In the genomic region with DNA sequence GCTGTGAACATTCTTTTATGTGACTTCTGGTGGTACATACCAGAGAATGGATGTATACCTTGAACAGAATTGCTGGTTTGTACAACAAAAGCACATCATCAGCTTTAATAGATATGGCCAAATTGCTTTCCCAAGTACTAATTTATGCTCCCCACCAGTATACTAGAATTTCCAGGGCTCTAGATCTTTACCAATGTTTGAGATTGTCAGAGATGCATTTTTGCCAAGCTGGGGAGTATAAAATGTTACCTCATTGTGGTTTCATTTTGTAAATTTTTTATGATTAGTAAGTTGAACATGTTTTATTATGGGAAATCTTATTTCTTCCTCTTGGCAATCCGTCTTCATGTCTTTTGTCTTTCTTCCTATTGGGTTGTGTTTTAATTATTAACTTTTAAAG, we compare ENCODE assay signal across 14 cellular contexts.
DNase-seq lines count a peak whose midpoint lies in the region; TF ChIP-seq lines count a peak whose summit lies in the region.
"Had no signal": no experiment of that assay in that cellular context is flagged by ENCODE, and none has a peak within 500 bp of the region (broad histone marks: within the 10 kb centered on the region; RNA-seq: fewer than 3 reads in every experiment).

No MANE protein-coding gene starts in this region.

- no peak overlapping the region for H3K4me3 Mint-ChIP-seq in Caco-2 (ENCODE audit: unreplicated experiment)

- no peak overlapping the region for H3K23ac ChIP-seq in mesenchymal stem cell (ENCODE audit: low read length in 2 of 2)

- H3K4me1 Mint-ChIP-seq in Caco-2 (ENCODE audit: low read depth, unreplicated experiment), result peaks cover 7% of the 10 kb centered on the region

- no peak overlapping the region for H2AFZ ChIP-seq in mesenchymal stem cell (ENCODE audit: low read depth, low read length)

- CTCF ChIA-PET in Caco-2 (lab: Charles Lee), result no interaction called here

- no peak overlapping the region for H2BK15ac ChIP-seq in mesenchymal stem cell (ENCODE audit: low read depth, poor library complexity, severe bottlenecking)

- no peak for TF ChIP-seq CTCF in Caco-2 (IDR thresholded peaks at IDR 0.05; ENCODE audit: insufficient read depth in 1 of 2, low read depth in 1 of 2, low read length in 1 of 2, severe bottlenecking in 1 of 2, unreplicated experiment in 1 of 2)

- H2BK5ac ChIP-seq in mesenchymal stem cell (ENCODE audit: low read depth, low read length, poor library complexity, severe bottlenecking), result no peak overlapping the region

- POLR2A ChIA-PET in Caco-2 (lab: Charles Lee), result no interaction called here

- no peak overlapping the region for H2BK12ac ChIP-seq in mesenchymal stem cell (ENCODE audit: low read length in 2 of 2)

- peaks cover 2% of the 10 kb centered on the region for H3K27me3 Mint-ChIP-seq in Caco-2 (ENCODE audit: insufficient read depth, unreplicated experiment)

- H3K9ac ChIP-seq in HUES6 (ENCODE audit: low read length) (no peak overlapping the region), mesenchymal stem cell (ENCODE audit: low read length) (no peak overlapping the region)

- intact Hi-C loops in Caco-2 (cut with micrococcal nuclease; ENCODE audit: unreplicated experiment), result no loop called here

- no peaks in the 10 kb centered on the region for H3K27me3 ChIP-seq in Caco-2 (replicated peaks; ENCODE audit: control insufficient read depth, insufficient read depth, low read length)
- H3K27me3 ChIP-seq in HUES6 (ENCODE audit: control insufficient read depth, insufficient read depth, low read length), result no peaks in the 10 kb centered on the region
- H3K27me3 ChIP-seq in mesenchymal stem cell (ENCODE audit: control insufficient read depth in 1 of 2, insufficient read depth in 1 of 2, low read length in 2 of 2), result no peaks in the 10 kb centered on the region

- H3K4me1 ChIP-seq in Caco-2, result peaks cover 6% of the 10 kb centered on the region
- H3K4me1 ChIP-seq in HUES6 (ENCODE audit: control insufficient read depth, insufficient read depth, low read length), result peaks cover 22% of the 10 kb centered on the region
- peaks cover 4% of the 10 kb centered on the region for H3K4me1 ChIP-seq in mesenchymal stem cell (ENCODE audit: control insufficient read depth, insufficient read depth, low read depth, low read length)

- H3K36me3 Mint-ChIP-seq in Caco-2 (ENCODE audit: insufficient read depth, unreplicated experiment), result no peaks in the 10 kb centered on the region

- H3K9me3 Mint-ChIP-seq in Caco-2 (ENCODE audit: unreplicated experiment), result no peaks in the 10 kb centered on the region

- H3K4me3 ChIP-seq in Caco-2 (ENCODE audit: low read depth, low read length) (no peak overlapping the region), HUES6 (ENCODE audit: low read depth, low read length) (no peak overlapping the region), mesenchymal stem cell (ENCODE audit: insufficient read depth in 1 of 2, low read depth in 1 of 2, low read length in 2 of 2) (no peak overlapping the region)

- H3K79me1 ChIP-seq in mesenchymal stem cell (replicated peaks; ENCODE audit: low read length, poor library complexity, severe bottlenecking), result no peaks in the 10 kb centered on the region

- no peak overlapping the region for H3K18ac ChIP-seq in mesenchymal stem cell (ENCODE audit: low read depth in 1 of 2, low read length in 2 of 2)

- H3K27ac Mint-ChIP-seq in Caco-2 (ENCODE audit: unreplicated experiment), result peak overlapping the region; percentile 75

- H3K9me3 ChIP-seq in Caco-2 (no peaks in the 10 kb centered on the region; the same call in 1 of the 2 replicates), HUES6 (ENCODE audit: control insufficient read depth, insufficient read depth, low read depth, low read length) (no peaks in the 10 kb centered on the region), mesenchymal stem cell (ENCODE audit: control insufficient read depth, low read length) (no peaks in the 10 kb centered on the region)

- peak overlapping the region; percentile 81; the same call in 1 of the 2 replicates for H3K27ac ChIP-seq in HUES6 (ENCODE audit: low read depth, low read length)
- peak overlapping the region; percentile 89 for H3K27ac ChIP-seq in mesenchymal stem cell (ENCODE audit: low read length, poor library complexity, severe bottlenecking)
- H3K27ac ChIP-seq: HL-60 had no signal

- no peak overlapping the region for H4K8ac ChIP-seq in mesenchymal stem cell (ENCODE audit: low read length)

- H4K91ac ChIP-seq in mesenchymal stem cell (ENCODE audit: low read length), result no peak overlapping the region

- H2BK120ac ChIP-seq in mesenchymal stem cell (ENCODE audit: low read depth, low read length), result no peak overlapping the region

- H3K4ac ChIP-seq in mesenchymal stem cell (ENCODE audit: low read depth in 1 of 2, low read length in 2 of 2), result no peak overlapping the region

- no CpG with 5 or more reads among the region's 1 CpG for WGBS in mesenchymal stem cell

- no TSS peak for BruUV-seq in Caco-2 (replicated peaks; lab: Mats Ljungman, UMichigan)

- DNase-seq in Caco-2 (no peak), amniotic epithelial cell (ENCODE audit: low read depth) (peak; percentile 41), mesenchymal stem cell (no peak), T-helper 9 cell (no peak), 8988T (no peak), NCI-H748 treated with DMSO at 0.1 percent for 48 hours (lab: John Stamatoyannopoulos, UW) (no peak)
- DNase-seq: C1 segment of cervical spinal cord, NCI-H1105 treated with DMSO at 0.1 percent for 48 hours, NCI-H187, NCI-H2171, NCI-H510A, SIG-M5 had no signal

- no peaks in the 10 kb centered on the region for H3K36me3 ChIP-seq in Caco-2 (ENCODE audit: control insufficient read depth, insufficient read depth, low read length)
- H3K36me3 ChIP-seq in HUES6 (ENCODE audit: control insufficient read depth, insufficient read depth, low read length), result no peaks in the 10 kb centered on the region
- no peaks in the 10 kb centered on the region for H3K36me3 ChIP-seq in mesenchymal stem cell (ENCODE audit: control insufficient read depth in 1 of 2, insufficient read depth in 2 of 2, low read depth in 1 of 2, low read length in 2 of 2)

- no peak overlapping the region for H3K4me2 ChIP-seq in mesenchymal stem cell (ENCODE audit: low read length, poor library complexity, severe bottlenecking)

- no peak overlapping the region for H3K14ac ChIP-seq in mesenchymal stem cell (ENCODE audit: low read length in 2 of 2)

- no peak overlapping the region for H2AK5ac ChIP-seq in mesenchymal stem cell (ENCODE audit: low read length, severe bottlenecking)
